Comparison of ENCODE assay signal across 1 cellular context in the genomic region with DNA sequence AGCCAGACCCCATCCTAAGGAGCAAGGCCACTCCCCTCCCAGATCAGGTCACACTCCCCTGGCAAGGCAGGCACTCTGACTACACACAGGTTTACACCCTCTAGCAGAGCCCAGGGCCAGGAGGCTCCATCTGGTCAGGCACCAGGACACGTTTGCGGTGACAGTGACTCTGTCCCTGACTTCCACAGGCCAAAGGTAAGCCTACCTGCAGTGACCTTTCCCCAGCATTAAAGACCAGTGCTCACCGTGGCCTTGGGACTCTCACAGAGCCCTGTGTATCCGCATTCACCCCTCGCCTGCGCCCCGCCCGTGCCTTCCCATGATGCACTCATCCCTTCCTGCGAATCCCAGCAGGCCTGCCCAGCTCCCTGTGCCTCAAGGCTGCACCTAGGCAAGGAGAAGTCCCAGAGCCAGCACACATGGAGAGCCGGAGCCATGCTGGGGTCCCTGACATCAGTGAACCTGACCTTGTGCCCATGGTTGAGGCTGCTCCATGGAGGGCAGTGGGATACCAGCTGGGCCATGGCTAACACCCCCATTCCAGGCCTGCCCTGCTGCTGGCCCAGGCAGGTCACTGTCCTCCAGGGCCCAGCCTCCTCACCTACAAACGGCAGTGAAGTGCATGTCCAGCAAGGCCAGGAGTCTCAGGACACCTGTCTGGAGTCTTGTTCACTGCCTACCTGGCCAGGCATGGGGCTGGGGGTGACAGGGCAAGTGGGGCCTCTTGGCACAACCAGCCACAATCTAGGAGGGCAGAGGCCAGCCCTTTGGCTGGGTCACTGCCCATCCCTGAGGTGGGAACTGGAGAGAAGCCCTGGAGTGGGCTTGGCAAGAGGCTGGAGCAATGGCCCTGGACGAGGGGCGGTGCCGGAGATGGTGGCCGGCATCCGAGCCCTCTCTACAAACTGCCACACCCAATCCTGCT.
TF ChIP-seq lines count a peak whose summit lies in the region.

No MANE protein-coding gene starts in this region.

TF ChIP-seq in HepG2, 621 proteins besides CTCF, POLR2A, EP300 and RAD21 (continued from another document and continues in another):
- TF ChIP-seq MZF1 (CRISPR knock-in tag; IDR thresholded peaks at IDR 0.05; ENCODE audit: borderline replicate concordance) (no peak), GTF3A (CRISPR knock-in tag; conservative IDR thresholded peaks at IDR 0.05) (no peak), ZNF772 (CRISPR knock-in tag; IDR thresholded peaks at IDR 0.05) (0 out of 2 replicates have a peak, but pooled peaks have one; percentile 68), ZNF3 (CRISPR knock-in tag; IDR thresholded peaks at IDR 0.05) (no peak), ZNF510 (CRISPR knock-in tag; IDR thresholded peaks at IDR 0.05; ENCODE audit: low read depth) (no peak), ZFP90 (CRISPR knock-in tag; IDR thresholded peaks at IDR 0.05; ENCODE audit: borderline replicate concordance) (no peak; the same call in 1 of the 2 replicates), KMT2B (CRISPR knock-in tag; IDR thresholded peaks at IDR 0.05) (peak; percentile 69), ZNF225 (CRISPR knock-in tag; IDR thresholded peaks at IDR 0.05) (no peak), ZNF644 (CRISPR knock-in tag; IDR thresholded peaks at IDR 0.05; ENCODE audit: low read depth) (peak; percentile 58; the same call in 1 of the 2 replicates), SMYD3 (CRISPR knock-in tag; IDR thresholded peaks at IDR 0.05) (no peak), ZNF782 (CRISPR knock-in tag; IDR thresholded peaks at IDR 0.05; ENCODE audit: borderline replicate concordance) (no peak), NFYB (CRISPR knock-in tag; IDR thresholded peaks at IDR 0.05) (no peak), ZNF607 (CRISPR knock-in tag; IDR thresholded peaks at IDR 0.05; ENCODE audit: borderline replicate concordance) (no peak), HOXA7 (CRISPR knock-in tag; IDR thresholded peaks at IDR 0.05) (no peak), EEA1 (CRISPR knock-in tag; IDR thresholded peaks at IDR 0.05; ENCODE audit: borderline replicate concordance) (no peak), ZNF124 (CRISPR knock-in tag; IDR thresholded peaks at IDR 0.05) (0 out of 2 replicates have a peak, but pooled peaks have one; percentile 71), SP140L (CRISPR knock-in tag; IDR thresholded peaks at IDR 0.05; ENCODE audit: borderline replicate concordance) (no peak), BCL6 (CRISPR knock-in tag; IDR thresholded peaks at IDR 0.05) (no peak; the same call in 1 of the 2 replicates), NR2F1 (CRISPR knock-in tag; IDR thresholded peaks at IDR 0.05) (0 out of 4 replicates have a peak, but pooled peaks of 1 of the 2 experiments have one; percentile 40), ZNF788 (CRISPR knock-in tag; IDR thresholded peaks at IDR 0.05; ENCODE audit: borderline replicate concordance) (peak; percentile 38), ZFP82 (CRISPR knock-in tag; IDR thresholded peaks at IDR 0.05; ENCODE audit: borderline replicate concordance) (no peak), CCAR2 (optimal IDR thresholded peaks at IDR 0.05; ENCODE audit: low read depth, low read length) (no peak), NFIB (CRISPR knock-in tag; IDR thresholded peaks at IDR 0.05; ENCODE audit: borderline replicate concordance) (0 out of 2 replicates have a peak, but pooled peaks have one; percentile 70), GABPB1 (CRISPR knock-in tag; IDR thresholded peaks at IDR 0.05) (peak; percentile 50), KAT7 (CRISPR knock-in tag; IDR thresholded peaks at IDR 0.05; ENCODE audit: borderline replicate concordance) (no peak), ZBTB38 (CRISPR knock-in tag; IDR thresholded peaks at IDR 0.05) (no peak), ZFP37 (CRISPR knock-in tag; IDR thresholded peaks at IDR 0.05; ENCODE audit: borderline replicate concordance) (no peak), ZNF292 (CRISPR knock-in tag; IDR thresholded peaks at IDR 0.05; ENCODE audit: borderline replicate concordance, low read depth) (peak; percentile 91), SAFB2 (CRISPR knock-in tag; IDR thresholded peaks at IDR 0.05; ENCODE audit: borderline replicate concordance, low read depth) (no peak), ZNF775 (CRISPR knock-in tag; IDR thresholded peaks at IDR 0.05; ENCODE audit: borderline replicate concordance) (no peak), RNF2 (conservative IDR thresholded peaks at IDR 0.05; ENCODE audit: low read depth) (no peak), PAF1 (CRISPR knock-in tag; IDR thresholded peaks at IDR 0.05) (no peak), JUND (CRISPR knock-in tag; IDR thresholded peaks at IDR 0.05) (peak; percentile 58; the same call in 1 of the 2 replicates), FOSL1 (CRISPR knock-in tag; IDR thresholded peaks at IDR 0.05; ENCODE audit: borderline replicate concordance) (no peak), ZNF777 (CRISPR knock-in tag; IDR thresholded peaks at IDR 0.05) (no peak), ZNF570 (CRISPR knock-in tag; IDR thresholded peaks at IDR 0.05; ENCODE audit: borderline replicate concordance) (0 out of 2 replicates have a peak, but pooled peaks have one; percentile 51), SNAI1 (CRISPR knock-in tag; IDR thresholded peaks at IDR 0.05; ENCODE audit: borderline replicate concordance) (no peak), SRY (CRISPR knock-in tag; IDR thresholded peaks at IDR 0.05) (0 out of 2 replicates have a peak, but pooled peaks have one; percentile 16), ZSCAN29 (CRISPR knock-in tag; conservative IDR thresholded peaks at IDR 0.05) (0 out of 2 replicates have a peak, but pooled peaks have one; percentile 44), ZNF605 (CRISPR knock-in tag; IDR thresholded peaks at IDR 0.05) (peak; percentile 91), ZFYVE20 (CRISPR knock-in tag; IDR thresholded peaks at IDR 0.05; ENCODE audit: borderline replicate concordance, low read depth) (no peak), ZSCAN21 (CRISPR knock-in tag; IDR thresholded peaks at IDR 0.05; ENCODE audit: borderline replicate concordance) (peak; percentile 42; the same call in 1 of the 2 replicates), RORA (CRISPR knock-in tag; IDR thresholded peaks at IDR 0.05) (no peak), KDM4B (CRISPR knock-in tag; IDR thresholded peaks at IDR 0.05) (peak; percentile 56; the same call in 1 of the 2 replicates), EED (CRISPR knock-in tag; IDR thresholded peaks at IDR 0.05) (no peak), PTBP1 (IDR thresholded peaks at IDR 0.05; ENCODE audit: low read depth, low read length, poor library complexity, severe bottlenecking) (no peak), KDM3A (CRISPR knock-in tag; IDR thresholded peaks at IDR 0.05; ENCODE audit: low read depth) (no peak), NFE2L1 (CRISPR knock-in tag; IDR thresholded peaks at IDR 0.05; ENCODE audit: borderline replicate concordance) (no peak), ZNF816 (CRISPR knock-in tag; IDR thresholded peaks at IDR 0.05; ENCODE audit: borderline replicate concordance) (no peak), MIER2 (CRISPR knock-in tag; IDR thresholded peaks at IDR 0.05) (no peak; the same call in 1 of the 2 replicates), FOXA3 (CRISPR knock-in tag; IDR thresholded peaks at IDR 0.05) (peak; percentile 44; the same call in 1 of the 2 replicates), BRCA1 (CRISPR knock-in tag; IDR thresholded peaks at IDR 0.05) (no peak), DR1 (CRISPR knock-in tag; IDR thresholded peaks at IDR 0.05) (no peak), ZNF432 (CRISPR knock-in tag; IDR thresholded peaks at IDR 0.05; ENCODE audit: borderline replicate concordance) (peak; percentile 69)
- TF ChIP-seq, protein P1, sequence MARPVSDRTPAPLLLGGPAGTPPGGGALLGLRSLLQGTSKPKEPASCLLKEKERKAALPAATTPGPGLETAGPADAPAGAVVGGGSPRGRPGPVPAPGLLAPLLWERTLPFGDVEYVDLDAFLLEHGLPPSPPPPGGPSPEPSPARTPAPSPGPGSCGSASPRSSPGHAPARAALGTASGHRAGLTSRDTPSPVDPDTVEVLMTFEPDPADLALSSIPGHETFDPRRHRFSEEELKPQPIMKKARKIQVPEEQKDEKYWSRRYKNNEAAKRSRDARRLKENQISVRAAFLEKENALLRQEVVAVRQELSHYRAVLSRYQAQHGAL (CRISPR knock-in tag; IDR thresholded peaks at IDR 0.05; ENCODE audit: not compliant biosample characterization) = no peak
- TF ChIP-seq, protein P2, sequence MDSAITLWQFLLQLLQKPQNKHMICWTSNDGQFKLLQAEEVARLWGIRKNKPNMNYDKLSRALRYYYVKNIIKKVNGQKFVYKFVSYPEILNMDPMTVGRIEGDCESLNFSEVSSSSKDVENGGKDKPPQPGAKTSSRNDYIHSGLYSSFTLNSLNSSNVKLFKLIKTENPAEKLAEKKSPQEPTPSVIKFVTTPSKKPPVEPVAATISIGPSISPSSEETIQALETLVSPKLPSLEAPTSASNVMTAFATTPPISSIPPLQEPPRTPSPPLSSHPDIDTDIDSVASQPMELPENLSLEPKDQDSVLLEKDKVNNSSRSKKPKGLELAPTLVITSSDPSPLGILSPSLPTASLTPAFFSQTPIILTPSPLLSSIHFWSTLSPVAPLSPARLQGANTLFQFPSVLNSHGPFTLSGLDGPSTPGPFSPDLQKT (CRISPR knock-in tag; IDR thresholded peaks at IDR 0.05; ENCODE audit: borderline replicate concordance) = no peak
- TF ChIP-seq, protein P3, sequence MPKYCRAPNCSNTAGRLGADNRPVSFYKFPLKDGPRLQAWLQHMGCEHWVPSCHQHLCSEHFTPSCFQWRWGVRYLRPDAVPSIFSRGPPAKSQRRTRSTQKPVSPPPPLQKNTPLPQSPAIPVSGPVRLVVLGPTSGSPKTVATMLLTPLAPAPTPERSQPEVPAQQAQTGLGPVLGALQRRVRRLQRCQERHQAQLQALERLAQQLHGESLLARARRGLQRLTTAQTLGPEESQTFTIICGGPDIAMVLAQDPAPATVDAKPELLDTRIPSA (CRISPR knock-in tag; IDR thresholded peaks at IDR 0.05; ENCODE audit: borderline replicate concordance) = no peak
- TF ChIP-seq, protein P4, sequence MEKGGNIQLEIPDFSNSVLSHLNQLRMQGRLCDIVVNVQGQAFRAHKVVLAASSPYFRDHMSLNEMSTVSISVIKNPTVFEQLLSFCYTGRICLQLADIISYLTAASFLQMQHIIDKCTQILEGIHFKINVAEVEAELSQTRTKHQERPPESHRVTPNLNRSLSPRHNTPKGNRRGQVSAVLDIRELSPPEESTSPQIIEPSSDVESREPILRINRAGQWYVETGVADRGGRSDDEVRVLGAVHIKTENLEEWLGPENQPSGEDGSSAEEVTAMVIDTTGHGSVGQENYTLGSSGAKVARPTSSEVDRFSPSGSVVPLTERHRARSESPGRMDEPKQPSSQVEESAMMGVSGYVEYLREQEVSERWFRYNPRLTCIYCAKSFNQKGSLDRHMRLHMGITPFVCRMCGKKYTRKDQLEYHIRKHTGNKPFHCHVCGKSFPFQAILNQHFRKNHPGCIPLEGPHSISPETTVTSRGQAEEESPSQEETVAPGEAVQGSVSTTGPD (CRISPR knock-in tag; IDR thresholded peaks at IDR 0.05) = no peak
- TF ChIP-seq, protein P5, sequence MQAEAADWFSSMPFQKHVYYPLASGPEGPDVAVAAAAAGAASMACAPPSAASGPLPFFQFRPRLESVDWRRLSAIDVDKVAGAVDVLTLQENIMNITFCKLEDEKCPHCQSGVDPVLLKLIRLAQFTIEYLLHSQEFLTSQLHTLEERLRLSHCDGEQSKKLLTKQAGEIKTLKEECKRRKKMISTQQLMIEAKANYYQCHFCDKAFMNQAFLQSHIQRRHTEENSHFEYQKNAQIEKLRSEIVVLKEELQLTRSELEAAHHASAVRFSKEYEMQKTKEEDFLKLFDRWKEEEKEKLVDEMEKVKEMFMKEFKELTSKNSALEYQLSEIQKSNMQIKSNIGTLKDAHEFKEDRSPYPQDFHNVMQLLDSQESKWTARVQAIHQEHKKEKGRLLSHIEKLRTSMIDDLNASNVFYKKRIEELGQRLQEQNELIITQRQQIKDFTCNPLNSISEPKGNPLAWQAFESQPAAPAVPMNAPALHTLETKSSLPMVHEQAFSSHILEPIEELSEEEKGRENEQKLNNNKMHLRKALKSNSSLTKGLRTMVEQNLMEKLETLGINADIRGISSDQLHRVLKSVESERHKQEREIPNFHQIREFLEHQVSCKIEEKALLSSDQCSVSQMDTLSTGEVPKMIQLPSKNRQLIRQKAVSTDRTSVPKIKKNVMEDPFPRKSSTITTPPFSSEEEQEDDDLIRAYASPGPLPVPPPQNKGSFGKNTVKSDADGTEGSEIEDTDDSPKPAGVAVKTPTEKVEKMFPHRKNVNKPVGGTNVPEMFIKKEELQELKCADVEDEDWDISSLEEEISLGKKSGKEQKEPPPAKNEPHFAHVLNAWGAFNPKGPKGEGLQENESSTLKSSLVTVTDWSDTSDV (CRISPR knock-in tag; IDR thresholded peaks at IDR 0.05) = no peak
- TF ChIP-seq, protein P6, sequence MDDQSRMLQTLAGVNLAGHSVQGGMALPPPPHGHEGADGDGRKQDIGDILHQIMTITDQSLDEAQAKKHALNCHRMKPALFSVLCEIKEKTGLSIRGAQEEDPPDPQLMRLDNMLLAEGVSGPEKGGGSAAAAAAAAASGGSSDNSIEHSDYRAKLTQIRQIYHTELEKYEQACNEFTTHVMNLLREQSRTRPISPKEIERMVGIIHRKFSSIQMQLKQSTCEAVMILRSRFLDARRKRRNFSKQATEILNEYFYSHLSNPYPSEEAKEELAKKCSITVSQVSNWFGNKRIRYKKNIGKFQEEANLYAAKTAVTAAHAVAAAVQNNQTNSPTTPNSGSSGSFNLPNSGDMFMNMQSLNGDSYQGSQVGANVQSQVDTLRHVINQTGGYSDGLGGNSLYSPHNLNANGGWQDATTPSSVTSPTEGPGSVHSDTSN (CRISPR knock-in tag; IDR thresholded peaks at IDR 0.05; ENCODE audit: borderline replicate concordance) = no peak
- TF ChIP-seq, protein P7, sequence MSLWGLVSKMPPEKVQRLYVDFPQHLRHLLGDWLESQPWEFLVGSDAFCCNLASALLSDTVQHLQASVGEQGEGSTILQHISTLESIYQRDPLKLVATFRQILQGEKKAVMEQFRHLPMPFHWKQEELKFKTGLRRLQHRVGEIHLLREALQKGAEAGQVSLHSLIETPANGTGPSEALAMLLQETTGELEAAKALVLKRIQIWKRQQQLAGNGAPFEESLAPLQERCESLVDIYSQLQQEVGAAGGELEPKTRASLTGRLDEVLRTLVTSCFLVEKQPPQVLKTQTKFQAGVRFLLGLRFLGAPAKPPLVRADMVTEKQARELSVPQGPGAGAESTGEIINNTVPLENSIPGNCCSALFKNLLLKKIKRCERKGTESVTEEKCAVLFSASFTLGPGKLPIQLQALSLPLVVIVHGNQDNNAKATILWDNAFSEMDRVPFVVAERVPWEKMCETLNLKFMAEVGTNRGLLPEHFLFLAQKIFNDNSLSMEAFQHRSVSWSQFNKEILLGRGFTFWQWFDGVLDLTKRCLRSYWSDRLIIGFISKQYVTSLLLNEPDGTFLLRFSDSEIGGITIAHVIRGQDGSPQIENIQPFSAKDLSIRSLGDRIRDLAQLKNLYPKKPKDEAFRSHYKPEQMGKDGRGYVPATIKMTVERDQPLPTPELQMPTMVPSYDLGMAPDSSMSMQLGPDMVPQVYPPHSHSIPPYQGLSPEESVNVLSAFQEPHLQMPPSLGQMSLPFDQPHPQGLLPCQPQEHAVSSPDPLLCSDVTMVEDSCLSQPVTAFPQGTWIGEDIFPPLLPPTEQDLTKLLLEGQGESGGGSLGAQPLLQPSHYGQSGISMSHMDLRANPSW (CRISPR knock-in tag; IDR thresholded peaks at IDR 0.05; ENCODE audit: borderline replicate concordance) = no peak
